ENCODE assay signal across 17 cellular contexts in genomic region chr9:35488019-35488418, GRCh38. TPM values are rescaled to one million over a fixed set of nuclear protein-coding genes. Genes with fewer than 3 reads are reported as not detected.
DNase-seq lines count a peak whose midpoint lies in the region; ATAC-seq, FAIRE-seq and TF ChIP-seq lines count a peak whose summit lies in the region.
"Had no signal": no experiment of that assay in that cellular context is flagged by ENCODE, and none has a peak within 500 bp of the region (broad histone marks: within the 10 kb centered on the region; RNA-seq: fewer than 3 reads in every experiment).

No MANE protein-coding gene starts in this region.

- ATAC-seq in HepG2 (no peak), right lobe of liver (no peak), GM19463 (IDR thresholded peaks at IDR 0.05; ENCODE audit: unreplicated experiment) (no peak), HG02840 (IDR thresholded peaks at IDR 0.05; ENCODE audit: low FRiP score, unreplicated experiment) (no peak)
- ATAC-seq: K562; left cardiac atrium; stimulated activated naive B cell treated with anti-CD40 and anti-IgM and Interleukin-4, amounts not matched to agents 10 μg/mL and 1 μg/mL and 100 μg/mL, for 72 hours had no signal

- H3K27me3 ChIP-seq in HepG2 (ENCODE audit: control insufficient read depth in 1 of 2, insufficient read depth in 2 of 2, low read length in 2 of 2): no peaks in the 10 kb centered on the region
- no peaks in the 10 kb centered on the region for H3K27me3 ChIP-seq in right lobe of liver
- no peaks in the 10 kb centered on the region for H3K27me3 ChIP-seq in vagina
- H3K27me3 ChIP-seq: cardiac muscle cell had no signal

- H3K27ac ChIP-seq in HepG2 (ENCODE audit: extremely low read length, insufficient read depth, low read length) (no peak overlapping the region), right lobe of liver (no peak overlapping the region), vagina (peak overlapping the region; percentile 95)
- H3K27ac ChIP-seq: cardiac muscle cell had no signal

- H3K27me3 Mint-ChIP-seq in brain: peaks cover 8% of the 10 kb centered on the region
- peaks cover 12% of the 10 kb centered on the region for H3K27me3 Mint-ChIP-seq in nephron progenitor cell (ENCODE audit: low read depth, poor library complexity)

- intact Hi-C loops in HepG2 (cut with micrococcal nuclease; ENCODE audit: unreplicated experiment) (loop anchor here (2.0 kb wide), 1 partner anchor 67 kb away; no protein-coding TSS in a partner anchor), right lobe of liver (cut with DNase I) (loop anchor here in 1 of 2 donors (5.0 kb wide), 1 partner anchor 69 kb away; no protein-coding TSS in a partner anchor), vagina (cut with DNase I) (loop anchor here (5.0 kb wide), 1 partner anchor 69 kb away; no protein-coding TSS in a partner anchor)

- peak overlapping the region; percentile 28 for H2AFZ ChIP-seq in HepG2 (ENCODE audit: low read length)

- in situ Hi-C loops in HepG2 (cut with HindIII; ENCODE audit: extremely low pct_ligation_motif_present, low pct_unique_long_range_greater_than_20kb): loop anchor here (5.0 kb wide), 1 partner anchor 64 kb away; no protein-coding TSS in a partner anchor

- H3K36me3 Mint-ChIP-seq in brain (peaks cover 5% of the 10 kb centered on the region), nephron progenitor cell (ENCODE audit: low read depth) (no peaks in the 10 kb centered on the region)
- H3K36me3 Mint-ChIP-seq: stimulated activated naive B cell treated with anti-CD40 and anti-IgM and Interleukin-4, amounts not matched to agents 10 μg/mL and 1 μg/mL and 100 μg/mL, for 72 hours had no signal

- peaks cover 38% of the 10 kb centered on the region for H3K4me1 Mint-ChIP-seq in brain
- H3K4me1 Mint-ChIP-seq in nephron progenitor cell: peaks cover 40% of the 10 kb centered on the region

- WGBS in HepG2 (ENCODE audit: low lambda C conversion rate): 74% methylated on average over 10 of the region's 10 CpGs
- WGBS in right lobe of liver (ENCODE audit: insufficient coverage, low coverage, low lambda C conversion rate, missing lambda C conversion rate): 84% methylated on average over 9 of the region's 10 CpGs

- H3K9me3 ChIP-seq in HepG2 (ENCODE audit: low read length) (no peaks in the 10 kb centered on the region), right lobe of liver (no peaks in the 10 kb centered on the region), vagina (no peaks in the 10 kb centered on the region)

- POLR2A ChIA-PET in HepG2 (lab: Yijun Ruan, JAX): no interaction called here

- no peak for TF ChIP-seq EP300 in HepG2 (IDR thresholded peaks at IDR 0.05; ENCODE audit: low read depth in 2 of 2, low read length in 2 of 2)
- no peak for TF ChIP-seq EP300 in HepG2 (CRISPR knock-in tag; IDR thresholded peaks at IDR 0.05; ENCODE audit: borderline replicate concordance)

- H3K9me3 Mint-ChIP-seq in brain (peaks cover 0 to 7% (median under 1%) of the 10 kb centered on the region in 5 experiments), nephron progenitor cell (no peaks in the 10 kb centered on the region)
- H3K9me3 Mint-ChIP-seq: stimulated activated naive B cell treated with anti-CD40 and anti-IgM and Interleukin-4, amounts not matched to agents 10 μg/mL and 1 μg/mL and 100 μg/mL, for 72 hours had no signal

- 0 out of 2 replicates have a peak, but pooled peaks cover under 1% of the 10 kb centered on the region for H4K20me1 ChIP-seq in HepG2 (ENCODE audit: insufficient read depth, low read length)

- no peak for FAIRE-seq in HepG2 (lab: Jason Lieb, UNC)
- FAIRE-seq: K562 had no signal

- H3K9ac ChIP-seq in HepG2 (ENCODE audit: insufficient read depth, low read depth, low read length): peak overlapping the region; percentile 76; the same call in 1 of the 2 replicates

- CTCF ChIA-PET in HepG2 (lab: Yijun Ruan, JAX; ENCODE audit: low intra/inter-chr PET ratio, low total read pairs): no interaction called here

- peak overlapping the region in 4 of 5 experiments; percentile 31 to 74 (median 56) for H3K27ac Mint-ChIP-seq in brain
- H3K27ac Mint-ChIP-seq in nephron progenitor cell: peak overlapping the region; percentile 17
- H3K27ac Mint-ChIP-seq: stimulated activated naive B cell treated with anti-CD40 and anti-IgM and Interleukin-4, amounts not matched to agents 10 μg/mL and 1 μg/mL and 100 μg/mL, for 72 hours had no signal

- H3K79me2 ChIP-seq in HepG2 (ENCODE audit: insufficient read depth, low read length): peaks cover 7% of the 10 kb centered on the region

- TF ChIP-seq POLR2A in HepG2 (IDR thresholded peaks at IDR 0.05; ENCODE audit: insufficient read depth in 1 of 2, low read depth in 2 of 2, low read length in 2 of 2): no peak
- TF ChIP-seq POLR2A in right lobe of liver (IDR thresholded peaks at IDR 0.05): no peak
- no peak for TF ChIP-seq POLR2A in vagina (IDR thresholded peaks at IDR 0.05)

- DNase-seq in HepG2 (ENCODE audit: low spot score) (no peak), right lobe of liver (no peak), nephron progenitor cell (no peak), vagina (ENCODE audit: extremely low spot score in 2 of 2) (no peak), NCI-H1105 (lab: John Stamatoyannopoulos, UW) (no peak)
- DNase-seq: activated naive CD4-positive, alpha-beta T cell treated with Interleukin-2 at 50 U/mL for 16 hours; effector memory CD4-positive, alpha-beta T cell; HCEC 1CT; left cardiac atrium; NCI-H1092 treated with DMSO at 0.1 percent for 48 hours; NCI-H226; stimulated activated naive B cell treated with anti-CD40 and anti-IgM and Interleukin-4, amounts not matched to agents 10 μg/mL and 1 μg/mL and 100 μg/mL, for 72 hours had no signal

- H3K36me3 ChIP-seq in HepG2 (replicated peaks in 1 of 2; ENCODE audit: control insufficient read depth in 1 of 2, insufficient read depth in 2 of 2, low read length in 2 of 2): no peaks in the 10 kb centered on the region
- H3K36me3 ChIP-seq in right lobe of liver: no peaks in the 10 kb centered on the region
- no peaks in the 10 kb centered on the region for H3K36me3 ChIP-seq in vagina
- H3K36me3 ChIP-seq: cardiac muscle cell had no signal

- TF ChIP-seq CTCF in HepG2 (CRISPR knock-in tag; IDR thresholded peaks at IDR 0.05): no peak
- TF ChIP-seq CTCF in right lobe of liver (IDR thresholded peaks at IDR 0.05): no peak
- TF ChIP-seq CTCF in brain (conservative IDR thresholded peaks at IDR 0.05): no peak
- no peak for TF ChIP-seq CTCF in nephron progenitor cell (IDR thresholded peaks at IDR 0.05)
- TF ChIP-seq CTCF in vagina (IDR thresholded peaks at IDR 0.05): no peak

- H3K4me3 ChIP-seq in HepG2 (replicated peaks in 1 of 3; ENCODE audit: insufficient read depth in 1 of 3, low read depth in 2 of 3, low read length in 3 of 3) (peak overlapping the region; percentile 76 to 97 (median 87)), right lobe of liver (no peak overlapping the region), vagina (peak overlapping the region; percentile 89 to 92)
- H3K4me3 ChIP-seq: cardiac muscle cell, K562 had no signal

- TF ChIP-seq RAD21 in HepG2 (CRISPR knock-in tag; IDR thresholded peaks at IDR 0.05): no peak

- H3K4me1 ChIP-seq in HepG2 (ENCODE audit: insufficient read depth, low read length): peaks cover 30% of the 10 kb centered on the region
- peaks cover 0 to 18% (median 4%) of the 10 kb centered on the region in 4 donors for H3K4me1 ChIP-seq in right lobe of liver
- peaks cover 38% of the 10 kb centered on the region for H3K4me1 ChIP-seq in vagina

- BruUV-seq in HepG2 (replicated peaks; lab: Mats Ljungman, UMichigan): no TSS peak

- H3K4me2 ChIP-seq in HepG2 (ENCODE audit: low read depth, low read length): peak overlapping the region; percentile 93

- peak overlapping the region; percentile 49 to 79 (median 62) for H3K4me3 Mint-ChIP-seq in brain
- H3K4me3 Mint-ChIP-seq in nephron progenitor cell: peak overlapping the region; percentile 50
- H3K4me3 Mint-ChIP-seq: stimulated activated naive B cell treated with anti-CD40 and anti-IgM and Interleukin-4, amounts not matched to agents 10 μg/mL and 1 μg/mL and 100 μg/mL, for 72 hours had no signal

TF ChIP-seq in HepG2, 621 proteins besides CTCF, POLR2A, EP300 and RAD21 (continues in another document):
- TF ChIP-seq, protein P1, sequence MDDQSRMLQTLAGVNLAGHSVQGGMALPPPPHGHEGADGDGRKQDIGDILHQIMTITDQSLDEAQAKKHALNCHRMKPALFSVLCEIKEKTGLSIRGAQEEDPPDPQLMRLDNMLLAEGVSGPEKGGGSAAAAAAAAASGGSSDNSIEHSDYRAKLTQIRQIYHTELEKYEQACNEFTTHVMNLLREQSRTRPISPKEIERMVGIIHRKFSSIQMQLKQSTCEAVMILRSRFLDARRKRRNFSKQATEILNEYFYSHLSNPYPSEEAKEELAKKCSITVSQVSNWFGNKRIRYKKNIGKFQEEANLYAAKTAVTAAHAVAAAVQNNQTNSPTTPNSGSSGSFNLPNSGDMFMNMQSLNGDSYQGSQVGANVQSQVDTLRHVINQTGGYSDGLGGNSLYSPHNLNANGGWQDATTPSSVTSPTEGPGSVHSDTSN (CRISPR knock-in tag; IDR thresholded peaks at IDR 0.05; ENCODE audit: borderline replicate concordance): no peak
- peak; percentile 2 for TF ChIP-seq TEAD3 (CRISPR knock-in tag; optimal IDR thresholded peaks at IDR 0.05; ENCODE audit: borderline replicate concordance)

RNA-seq across cellular contexts. Expression of gene RUSC2, which starts 1.9 kb away (rescaled TPM):
- total RNA-seq in HepG2 (2016; rRNA removed; fragmentation: Illumina TruSeq; extraction: Trizol) (2.3 and 3.3 TPM in 2 replicates), right lobe of liver (10 to 100 TPM in 2 of 6 experiments, 1 to 10 TPM in 4; 6.0 to 12.9 (median 9.1) TPM), vagina (18.9 TPM)
- total RNA-seq in HepG2 (2016; cell fraction: cytosol; rRNA removed; fragmentation: Illumina TruSeq; extraction: Trizol; ENCODE audit: low read depth): 1.1 and 1.7 TPM in 2 replicates
- total RNA-seq in HepG2 (2016; cell fraction: insoluble cytoplasmic fraction; rRNA removed; fragmentation: Illumina TruSeq; extraction: Trizol): 1.9 and 3.8 TPM in 2 replicates
- 3.6 and 4.7 TPM in 2 replicates for total RNA-seq in HepG2 (2016; cell fraction: membrane; rRNA removed; fragmentation: Illumina TruSeq; extraction: Trizol)
- 3.3 and 4.1 TPM in 2 replicates for total RNA-seq in HepG2 (2016; cell fraction: nucleus; rRNA removed; fragmentation: Illumina TruSeq; extraction: Trizol)
- polyA plus RNA-seq in HepG2 (2011; rRNA removed) (2.8 and 3.7 TPM in 2 replicates), brain (ENCODE audit: insufficient read depth, low read depth, low replicate concordance) (45.0 TPM)
- 1.7 and 2.1 TPM in 2 replicates for polyA plus RNA-seq in HepG2 (2011; cell fraction: cytosol; rRNA removed)
- 11.7 and 15.3 TPM in 2 replicates for polyA plus RNA-seq in HepG2 (2011; cell fraction: nucleus; rRNA removed)
- 1.9 and 2.4 TPM in 2 replicates for polyA plus RNA-seq in HepG2 (2012)
- polyA plus RNA-seq in HepG2 (2016; cell fraction: cytosol; fragmentation: Illumina TruSeq; extraction: Trizol; ENCODE audit: low read depth): 0.12 and 0.19 TPM in 2 replicates
- polyA plus RNA-seq in HepG2 (2016; cell fraction: insoluble cytoplasmic fraction; fragmentation: Illumina TruSeq; extraction: Trizol; ENCODE audit: low read depth): 1.8 and 2.2 TPM in 2 replicates
- polyA plus RNA-seq in HepG2 (2016; cell fraction: membrane; fragmentation: Illumina TruSeq; extraction: Trizol; ENCODE audit: low read depth): 0.34 and 0.43 TPM in 2 replicates
- polyA plus RNA-seq in HepG2 (2016; cell fraction: nucleus; fragmentation: Illumina TruSeq; extraction: Trizol; ENCODE audit: insufficient read depth, low read depth): 7.4 and 7.8 TPM in 2 replicates
- polyA minus RNA-seq in HepG2 (2011; rRNA and poly(A)+ RNA removed; ENCODE audit: low replicate concordance): 25.2 and 27.1 TPM in 2 replicates
- 4.6 and 4.7 TPM in 2 replicates for polyA minus RNA-seq in HepG2 (2011; cell fraction: cytosol; rRNA and poly(A)+ RNA removed)
- 5.7 and 6.6 TPM in 2 replicates for polyA minus RNA-seq in HepG2 (2011; cell fraction: nucleus; rRNA and poly(A)+ RNA removed)

Comparison
In these comparisons a context has a peak if more than half of its experiments do, and no peak if none do; other contexts are left out.
1. H3K4me3 ChIP-seq: peak in HepG2 (3 of 3) and vagina (2 of 2); none in right lobe of liver (0 of 3).